Comparison of ENCODE assay signal across 21 cellular contexts in the genomic region with DNA sequence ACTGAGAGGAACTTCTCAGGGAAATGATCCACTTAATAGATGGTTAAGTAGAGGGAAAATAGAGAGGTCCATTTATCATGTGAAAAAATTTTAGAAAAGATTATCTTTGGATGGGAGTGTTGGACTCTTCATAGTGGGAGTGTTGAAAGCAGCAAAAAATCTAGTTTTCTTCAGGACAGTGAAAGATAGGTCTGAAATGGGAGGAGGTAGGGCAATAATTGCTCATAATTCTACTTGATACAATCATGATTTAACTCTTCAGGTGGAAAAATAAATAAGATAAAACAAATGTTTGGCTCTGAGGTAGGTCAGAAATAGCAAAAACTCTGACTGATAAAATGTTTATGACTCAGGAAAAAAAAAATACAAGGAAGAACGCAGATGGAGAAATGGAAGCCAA.
DNase-seq lines count a peak whose midpoint lies in the region; ATAC-seq and TF ChIP-seq lines count a peak whose summit lies in the region.
"Had no signal": no experiment of that assay in that cellular context is flagged by ENCODE, and none has a peak within 500 bp of the region (broad histone marks: within the 10 kb centered on the region; RNA-seq: fewer than 3 reads in every experiment).

No MANE protein-coding gene starts in this region.

- peak overlapping the region; percentile 86 for H3K27ac ChIP-seq in suprapubic skin

- H3K9me3 Mint-ChIP-seq in nephron = no peaks in the 10 kb centered on the region
- peaks cover 0 to 14% (median 2%) of the 10 kb centered on the region in 6 donors for H3K9me3 Mint-ChIP-seq in immature natural killer cell
- H3K9me3 Mint-ChIP-seq: activated B cell treated with CpG ODN at 0.5 μM for 24 hours; activated CD4-positive, alpha-beta memory T cell treated with anti-CD3 and anti-CD28 coated beads, Interleukin-2, amount 10 ng/mL, durations not matched to agents 7 days and 5 days; activated T-cell treated with anti-CD3 and anti-CD28 coated beads, Interleukin-2, amount 50 U/mL, for 24 hours; memory B cell; stimulated activated naive CD8-positive, alpha-beta T cell treated with anti-CD3 and anti-CD28 coated beads, Interleukin-15, amount 100 ng/mL, for 72 hours had no signal

- no peaks in the 10 kb centered on the region for H3K36me3 Mint-ChIP-seq in nephron (ENCODE audit: low read depth)
- H3K36me3 Mint-ChIP-seq in immature natural killer cell = no peaks in the 10 kb centered on the region
- H3K36me3 Mint-ChIP-seq: memory B cell; naive thymus-derived CD8-positive, alpha-beta T cell had no signal

- WGBS in suprapubic skin = 42% methylated on average over 1 of the region's 1 CpG

- H3K4me1 Mint-ChIP-seq in nephron = peaks cover 37% of the 10 kb centered on the region
- no peaks in the 10 kb centered on the region for H3K4me1 Mint-ChIP-seq in immature natural killer cell
- H3K4me1 Mint-ChIP-seq: activated B cell treated with CpG ODN at 0.5 μM for 24 hours; activated CD4-positive, alpha-beta memory T cell treated with anti-CD3 and anti-CD28 coated beads, Interleukin-2, amount 10 ng/mL, durations not matched to agents 7 days and 5 days; memory B cell; naive thymus-derived CD8-positive, alpha-beta T cell; stimulated activated naive CD8-positive, alpha-beta T cell treated with anti-CD3 and anti-CD28 coated beads, Interleukin-15, amount 100 ng/mL, for 72 hours had no signal

- H3K9me3 ChIP-seq in suprapubic skin = no peaks in the 10 kb centered on the region
- H3K9me3 ChIP-seq: prostate gland had no signal

- H3K27ac Mint-ChIP-seq in nephron = peak overlapping the region; percentile 85 to 91 (median 86)
- H3K27ac Mint-ChIP-seq in immature natural killer cell = no peak overlapping the region
- H3K27ac Mint-ChIP-seq: activated B cell treated with CpG ODN at 0.5 μM for 24 hours; activated CD4-positive, alpha-beta memory T cell treated with anti-CD3 and anti-CD28 coated beads, Interleukin-2, amount 10 ng/mL, durations not matched to agents 7 days and 5 days; activated T-cell treated with anti-CD3 and anti-CD28 coated beads, Interleukin-2, amount 50 U/mL, for 24 hours; memory B cell; naive thymus-derived CD8-positive, alpha-beta T cell; stimulated activated naive CD8-positive, alpha-beta T cell treated with anti-CD3 and anti-CD28 coated beads, Interleukin-15, amount 100 ng/mL, for 72 hours had no signal

- H3K4me3 ChIP-seq in choroid plexus epithelial cell (ENCODE audit: low read depth, low read length) (no peak overlapping the region), suprapubic skin (no peak overlapping the region)
- H3K4me3 ChIP-seq: prostate gland had no signal

- H3K36me3 ChIP-seq in suprapubic skin = no peaks in the 10 kb centered on the region
- H3K36me3 ChIP-seq: prostate gland had no signal

- H3K4me1 ChIP-seq in suprapubic skin = peaks cover 22% of the 10 kb centered on the region
- H3K4me1 ChIP-seq: prostate gland had no signal

- no peak for TF ChIP-seq EP300 in suprapubic skin (IDR thresholded peaks at IDR 0.05)

- DNase-seq in NCI-H226 (peak; percentile 36), choroid plexus epithelial cell (ENCODE audit: low read depth) (peak; percentile 33), suprapubic skin (ENCODE audit: low spot score in 2 of 2) (no peak), immature natural killer cell (no peak), pons (ENCODE audit: low spot score) (no peak)
- DNase-seq: activated B cell treated with CpG ODN at 0.5 μM for 24 hours; activated CD4-positive, alpha-beta memory T cell treated with anti-CD3 and anti-CD28 coated beads, Interleukin-2, amount 10 ng/mL, durations not matched to agents 7 days and 5 days; activated naive CD4-positive, alpha-beta T cell treated with Interleukin-2 at 50 U/mL for 16 hours; activated T-cell treated with anti-CD3 and anti-CD28 coated beads, Interleukin-2, amount 50 U/mL, for 24 hours; cortex of kidney; Karpas-422; naive thymus-derived CD8-positive, alpha-beta T cell; NCI-H187 treated with DMSO at 0.1 percent for 48 hours; small intestine; stimulated activated CD4-positive, alpha-beta T cell treated with anti-CD3 and anti-CD28 coated beads, Interleukin-4, amount 100 ng/mL, for 1 hour; stimulated activated naive CD8-positive, alpha-beta T cell treated with anti-CD3 and anti-CD28 coated beads, Interleukin-15, amount 100 ng/mL, for 72 hours had no signal

- TF ChIP-seq CTCF in choroid plexus epithelial cell (conservative IDR thresholded peaks at IDR 0.05; ENCODE audit: low read depth, low read length) (no peak), nephron (IDR thresholded peaks at IDR 0.05; ENCODE audit: unreplicated experiment in 3 of 3) (no peak), suprapubic skin (IDR thresholded peaks at IDR 0.05) (no peak)

- ATAC-seq in GM21737 (IDR thresholded peaks at IDR 0.05; ENCODE audit: unreplicated experiment) (no peak), GM19467 (IDR thresholded peaks at IDR 0.05; ENCODE audit: unreplicated experiment) (no peak)
- ATAC-seq: naive thymus-derived CD8-positive, alpha-beta T cell; stimulated activated naive CD8-positive, alpha-beta T cell treated with anti-CD3 and anti-CD28 coated beads, Interleukin-15, amount 100 ng/mL, for 72 hours had no signal

- H3K4me3 Mint-ChIP-seq in nephron (no peak overlapping the region), immature natural killer cell (no peak overlapping the region)
- H3K4me3 Mint-ChIP-seq: activated B cell treated with CpG ODN at 0.5 μM for 24 hours; activated CD4-positive, alpha-beta memory T cell treated with anti-CD3 and anti-CD28 coated beads, Interleukin-2, amount 10 ng/mL, durations not matched to agents 7 days and 5 days; activated T-cell treated with anti-CD3 and anti-CD28 coated beads, Interleukin-2, amount 50 U/mL, for 24 hours; memory B cell; naive thymus-derived CD8-positive, alpha-beta T cell; stimulated activated naive CD8-positive, alpha-beta T cell treated with anti-CD3 and anti-CD28 coated beads, Interleukin-15, amount 100 ng/mL, for 72 hours had no signal

- H3K27me3 ChIP-seq in suprapubic skin = no peaks in the 10 kb centered on the region

- H3K27me3 Mint-ChIP-seq in nephron (ENCODE audit: low read depth) = no peaks in the 10 kb centered on the region
- H3K27me3 Mint-ChIP-seq in immature natural killer cell (ENCODE audit: low read depth in 3 of 3) = no peaks in the 10 kb centered on the region

- TF ChIP-seq POLR2A in suprapubic skin (IDR thresholded peaks at IDR 0.05) = no peak

Comparison
In these comparisons a context has a peak if more than half of its experiments do, and no peak if none do; other contexts are left out.
1. DNase-seq: peak in NCI-H226 (single experiment) and choroid plexus epithelial cell (single experiment); none in suprapubic skin (0 of 2), immature natural killer cell (0 of 3) and pons (single experiment).
2. H3K27ac Mint-ChIP-seq: peak in nephron (3 of 3); none in immature natural killer cell (0 of 6).